ENCODE assay signal across 15 cellular contexts in the genomic region with DNA sequence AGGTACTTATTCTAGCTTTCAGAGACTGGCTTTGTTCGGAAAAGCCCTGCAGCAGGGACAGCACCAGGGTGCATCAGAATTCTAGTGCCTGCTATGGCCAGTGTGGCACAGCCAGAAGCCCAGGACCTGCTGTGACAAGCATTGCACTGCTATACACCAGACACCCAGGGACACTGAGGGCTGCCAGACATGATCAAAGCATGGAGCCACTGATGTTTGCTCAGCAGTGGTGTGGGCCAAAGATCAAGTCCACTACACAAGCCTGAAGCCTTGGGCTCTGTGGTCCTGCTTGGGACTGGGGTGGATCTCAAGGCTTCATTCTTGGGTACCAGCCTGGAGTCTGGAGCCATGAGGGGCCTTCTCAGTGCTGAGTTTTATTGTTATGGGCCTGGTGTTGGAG.
"Had no signal": no experiment of that assay in that cellular context is flagged by ENCODE, and none has a peak within 500 bp of the region (broad histone marks: within the 10 kb centered on the region; RNA-seq: fewer than 3 reads in every experiment).

No MANE protein-coding gene starts in this region.

- H3K9me3 ChIP-seq: esophagus squamous epithelium, mucosa of descending colon, right atrium auricular region, stomach, thoracic aorta, transverse colon had no signal

- H3K4me3 ChIP-seq: esophagus squamous epithelium, mucosa of descending colon, right atrium auricular region, stomach, thoracic aorta, transverse colon had no signal

- DNase-seq: esophagus squamous epithelium; foreskin fibroblast; kidney; left cardiac atrium; mucosa of descending colon; naive thymus-derived CD8-positive, alpha-beta T cell; posterior cingulate gyrus; small intestine; stimulated activated CD4-positive, alpha-beta T cell treated with anti-CD3 and anti-CD28 coated beads, Interleukin-12 subunit alpha, Interleukin-12 subunit beta, amount 100 ng/mL, for 4 hours; stimulated activated naive CD4-positive, alpha-beta T cell; stomach; substantia nigra; transverse colon had no signal

- H3K36me3 ChIP-seq: esophagus squamous epithelium, right atrium auricular region, stomach, thoracic aorta, transverse colon had no signal

- ATAC-seq: left cardiac atrium; mucosa of descending colon; naive thymus-derived CD8-positive, alpha-beta T cell had no signal

- H3K27me3 ChIP-seq: right atrium auricular region, transverse colon had no signal

- H3K27ac ChIP-seq: esophagus squamous epithelium, right atrium auricular region, stomach, thoracic aorta, transverse colon had no signal
